ENCODE assay signal across 1 cellular context in the genomic region with DNA sequence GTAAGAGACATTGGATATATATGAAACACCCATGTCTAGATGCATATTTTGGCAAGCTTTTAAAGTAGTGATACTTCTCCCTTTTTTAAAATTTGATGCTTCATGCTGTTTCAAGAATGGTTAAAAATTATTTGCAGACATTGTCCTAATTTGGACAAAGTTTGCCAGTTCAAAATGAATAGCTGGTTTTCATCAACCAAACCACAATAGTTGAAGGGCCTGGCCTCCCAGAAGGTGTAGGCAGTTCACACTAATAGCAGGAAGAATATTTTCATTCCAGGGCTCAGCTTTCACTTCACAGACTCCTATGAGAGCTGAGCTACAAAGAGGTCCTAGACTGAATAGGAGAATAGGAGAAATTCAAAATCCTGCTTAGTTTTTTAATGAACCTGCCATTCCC.
TF ChIP-seq lines count a peak whose summit lies in the region.

No MANE protein-coding gene starts in this region.

TF ChIP-seq in HepG2, 621 proteins besides CTCF, POLR2A, EP300 and RAD21 (continued from another document):
- no peak for TF ChIP-seq ZBTB4 (CRISPR knock-in tag; IDR thresholded peaks at IDR 0.05; ENCODE audit: borderline replicate concordance)
- no peak for TF ChIP-seq TAF15 (IDR thresholded peaks at IDR 0.05; ENCODE audit: low read depth, low read length, poor library complexity, severe bottlenecking)
